8 cellular contexts compared by ENCODE assay signal in the genomic region with DNA sequence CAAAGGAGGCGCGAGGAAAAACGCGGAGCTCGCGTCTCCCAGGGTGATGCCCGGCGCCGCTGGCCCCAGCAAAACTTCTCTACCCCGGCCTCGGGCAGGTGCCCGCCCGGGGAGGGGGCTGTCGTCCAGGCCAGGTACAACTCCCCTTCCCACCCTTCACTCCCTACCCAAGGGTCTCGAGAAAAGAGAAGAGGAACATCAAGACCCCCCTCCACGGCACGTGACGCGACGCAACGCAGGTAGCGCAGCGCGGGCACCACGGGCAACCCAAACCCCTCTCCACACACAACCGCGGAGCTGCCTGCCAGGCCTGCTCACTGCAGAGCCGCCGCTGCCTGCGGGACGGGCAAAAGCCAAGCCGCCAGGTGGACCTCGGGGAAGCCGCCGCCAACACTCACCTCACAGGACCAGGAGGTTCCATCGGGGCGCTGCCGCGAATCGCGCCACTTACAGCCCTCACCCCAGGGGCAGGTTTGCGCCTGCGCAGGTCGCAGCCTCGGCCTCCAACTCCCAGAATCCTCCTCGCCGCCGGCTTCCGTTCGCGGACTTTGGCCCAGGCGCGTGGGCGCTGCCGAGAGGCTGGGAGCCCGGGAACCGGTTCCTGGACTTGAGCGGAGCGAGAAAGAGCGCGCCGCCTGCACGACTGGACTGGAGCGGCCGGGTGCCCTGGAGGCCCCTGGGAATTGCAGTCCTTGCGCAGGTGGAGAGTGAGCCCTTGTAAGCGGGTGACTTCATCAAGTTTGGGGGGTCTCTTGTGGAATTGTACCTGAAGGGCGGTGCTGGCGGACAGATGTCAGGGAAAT. TPM values are rescaled to one million over a fixed set of nuclear protein-coding genes. Genes with fewer than 3 reads are reported as not detected.
DNase-seq lines count a peak whose midpoint lies in the region; ATAC-seq and TF ChIP-seq lines count a peak whose summit lies in the region.

A gene (minus strand): TSS at position 477 of the 803 bp plus-strand sequence. CDS start 56 bp downstream, at position 421.

- peaks cover 7% of the 10 kb centered on the region for H3K36me3 ChIP-seq in rectal smooth muscle tissue (ENCODE audit: control insufficient read depth, insufficient read depth, low read length)
- H3K36me3 ChIP-seq in aorta (ENCODE audit: control insufficient read depth in 1 of 2, insufficient read depth in 2 of 2, low read length in 1 of 2) = peaks cover 0 to 6% of the 10 kb centered on the region in 2 donors

- peak within 1 kb of the TSS; percentile 70 for H3K9ac ChIP-seq in rectal smooth muscle tissue (ENCODE audit: low read length)

- intact Hi-C loops in aorta (cut with DNase I) = no loop called here

- H3K27me3 ChIP-seq in rectal smooth muscle tissue (ENCODE audit: control insufficient read depth, insufficient read depth, low read length) (no peaks in the 10 kb centered on the region), aorta (ENCODE audit: control insufficient read depth in 1 of 2, insufficient read depth in 2 of 2, low read length in 1 of 2) (no peaks in the 10 kb centered on the region)

- H3K4me1 ChIP-seq in rectal smooth muscle tissue (ENCODE audit: control insufficient read depth, insufficient read depth, low read length) (peaks cover 7% of the 10 kb centered on the region), aorta (ENCODE audit: control insufficient read depth in 1 of 2, insufficient read depth in 2 of 2, low read length in 2 of 2) (no peaks in the 10 kb centered on the region)

- H3K4me3 ChIP-seq in astrocyte of the cerebellum (ENCODE audit: low read depth, low read length) (peak within 1 kb of the TSS; percentile 78), rectal smooth muscle tissue (ENCODE audit: low read length) (peak within 1 kb of the TSS; percentile 79), aorta (ENCODE audit: low read length in 2 of 2) (peak within 1 kb of the TSS; percentile 59 to 74)

- H3K9me3 ChIP-seq in aorta (ENCODE audit: control insufficient read depth, low read length) = peaks cover 5% of the 10 kb centered on the region

- in situ Hi-C loops in GM13976 (cut with MboI; ENCODE audit: low sequenced_read_pairs, unreplicated experiment) (no loop called here), astrocyte of the cerebellum (cut with HindIII; ENCODE audit: low sequenced_read_pairs) (no loop called here)

- ATAC-seq in HG02885 (IDR thresholded peaks at IDR 0.05; ENCODE audit: poor library complexity, unreplicated experiment) = peak; percentile 80
- peak; percentile 96 for ATAC-seq in aorta (ENCODE audit: low FRiP score)

- 1% methylated on average over 64 to 69 of the region's 69 CpGs for WGBS in aorta, 2 donors

- TF ChIP-seq CTCF in GM13976 (IDR thresholded peaks at IDR 0.05; ENCODE audit: borderline replicate concordance, control extremely low read depth, extremely low read depth, insufficient read depth, missing control alignments) (no peak), astrocyte of the cerebellum (IDR thresholded peaks at IDR 0.05; ENCODE audit: low read depth, low read length, missing control alignments) (no peak)

- peak within 1 kb of the TSS; percentile 76 for H3K27ac ChIP-seq in rectal smooth muscle tissue (ENCODE audit: low read depth, low read length)
- H3K27ac ChIP-seq in aorta (ENCODE audit: low read depth in 1 of 2, low read length in 2 of 2) = peak within 1 kb of the TSS; percentile 17 to 81

- DNase-seq in GM13976 (ENCODE audit: low spot score) (peak; percentile 97), NCI-H1930 (lab: John Stamatoyannopoulos, UW) (peak; percentile 92 to 97), T-helper 22 cell (ENCODE audit: low read depth) (peak; percentile 78), astrocyte of the cerebellum (ENCODE audit: low read depth) (peak; percentile 80), hepatic stellate cell (ENCODE audit: low spot score) (peak; percentile 98), aorta (peak; percentile 96 to 98)

RNA-seq across cellular contexts. Expression of the gene that starts here (rescaled TPM):
- 1 to 10 TPM; 7.1 to 7.8 TPM for total RNA-seq in aorta
- polyA plus RNA-seq in aorta = 1 to 10 TPM; 5.9 to 6.1 TPM

Comparison
In these comparisons a context has a peak if more than half of its experiments do, and no peak if none do; other contexts are left out.
1. Peak in every context shown above with its lines: DNase-seq, ATAC-seq, H3K4me3 ChIP-seq and H3K27ac ChIP-seq.